ENCODE assay signal across 8 cellular contexts in genomic region chr12:96985515-96986362, GRCh38.
DNase-seq lines count a peak whose midpoint lies in the region; ATAC-seq and TF ChIP-seq lines count a peak whose summit lies in the region.

No MANE protein-coding gene starts in this region.

- H3K4me1 ChIP-seq in parathyroid adenoma, result no peaks in the 10 kb centered on the region

- H3K36me3 ChIP-seq in parathyroid adenoma (ENCODE audit: control insufficient read depth, insufficient read depth, low read length), result no peaks in the 10 kb centered on the region

- no peaks in the 10 kb centered on the region for H3K27me3 ChIP-seq in parathyroid adenoma (ENCODE audit: control insufficient read depth, insufficient read depth, low read length)

- H3K9ac ChIP-seq in parathyroid adenoma, result no peak overlapping the region

- H3K27ac ChIP-seq in parathyroid adenoma (no peak overlapping the region), caudate nucleus (ENCODE audit: low read depth, low read length) (no peak overlapping the region)

- no peaks in the 10 kb centered on the region for H3K9me3 ChIP-seq in parathyroid adenoma (ENCODE audit: control insufficient read depth, low read length)

- TF ChIP-seq CTCF in fibroblast of villous mesenchyme (IDR thresholded peaks at IDR 0.05; ENCODE audit: insufficient read depth, low read depth, low read length) (peak; percentile 75), parathyroid adenoma (IDR thresholded peaks at IDR 0.05) (peak; percentile 75)

- peak; percentile 74 for ATAC-seq in HG02623 (IDR thresholded peaks at IDR 0.05; ENCODE audit: unreplicated experiment)

- H3K79me2 ChIP-seq in parathyroid adenoma, result no peaks in the 10 kb centered on the region

- peak overlapping the region; percentile 62 for H3K4me2 ChIP-seq in parathyroid adenoma (ENCODE audit: low read length)

- H3K4me3 ChIP-seq in fibroblast of villous mesenchyme (ENCODE audit: low read depth, low read length) (peak overlapping the region; percentile 23), parathyroid adenoma (ENCODE audit: low read depth, low read length) (no peak overlapping the region)

- DNase-seq in DMS 273 (lab: John Stamatoyannopoulos, UW; ENCODE audit: unreplicated experiment) (peak; percentile 50), DMS 273 treated with DMSO at 0.1 percent for 48 hours (lab: John Stamatoyannopoulos, UW) (no peak), NCI-H2029 (lab: John Stamatoyannopoulos, UW) (peak; percentile 68), activated T-cell treated with anti-CD3 and anti-CD28 coated beads for 4 hours (peak; percentile 17), fibroblast of villous mesenchyme (ENCODE audit: low read depth) (no peak), caudate nucleus (lab: John Stamatoyannopoulos, UW) (no peak)

- peak overlapping the region; percentile 86 for H2AFZ ChIP-seq in parathyroid adenoma

Comparison
In these comparisons a context has a peak if more than half of its experiments do, and no peak if none do; other contexts are left out.
1. DNase-seq: peak in DMS 273 (single experiment), NCI-H2029 (single experiment) and activated T-cell treated with anti-CD3 and anti-CD28 coated beads for 4 hours (single experiment); none in DMS 273 treated with DMSO at 0.1 percent for 48 hours (single experiment), fibroblast of villous mesenchyme (single experiment) and caudate nucleus (0 of 61).